In the genomic region with DNA sequence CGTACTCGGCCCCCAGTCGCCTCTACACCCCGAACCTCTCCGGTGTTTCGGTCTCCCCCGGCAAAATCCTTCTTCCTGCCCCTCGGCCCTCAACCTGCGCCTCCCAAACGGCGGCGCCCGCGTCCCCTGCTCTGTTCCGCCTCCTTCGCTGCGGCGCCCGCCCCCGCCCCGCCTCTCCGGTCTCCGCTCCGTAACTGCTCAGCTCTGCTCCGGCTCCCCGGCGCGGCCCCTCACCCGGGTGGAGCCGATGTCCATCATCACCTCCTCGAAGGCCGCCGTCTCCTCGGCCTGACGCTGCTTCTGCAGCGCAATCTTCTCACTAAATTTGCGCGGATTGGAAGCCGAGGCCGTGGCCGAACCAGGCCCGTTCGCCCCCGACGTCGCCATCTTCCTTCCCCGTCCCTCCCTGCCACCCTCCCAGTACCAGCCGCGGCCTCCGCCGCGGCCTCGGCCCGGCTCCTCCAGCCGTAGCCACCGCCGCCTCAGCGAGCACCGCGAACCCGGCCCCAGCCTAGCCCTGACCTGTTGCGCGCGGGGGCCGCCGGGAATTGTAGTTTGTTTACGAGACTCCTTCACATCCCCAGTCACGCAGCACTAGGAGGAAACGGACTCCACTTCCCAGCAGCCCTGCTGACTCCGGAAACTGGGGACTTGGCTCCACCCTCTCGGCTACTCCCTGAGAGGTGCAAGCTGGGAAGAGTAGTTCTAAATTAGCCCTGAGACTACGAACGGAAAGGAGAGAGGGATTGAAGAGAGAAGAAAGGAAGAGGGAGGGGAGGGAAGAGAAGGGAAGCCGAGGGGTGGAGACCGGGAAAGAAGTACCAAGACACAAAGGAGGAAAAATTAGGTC, we compare ENCODE assay signal across 8 cellular contexts. TPM values are rescaled to one million over a fixed set of nuclear protein-coding genes. Genes with fewer than 3 reads are reported as not detected.
DNase-seq lines count a peak whose midpoint lies in the region; ATAC-seq and TF ChIP-seq lines count a peak whose summit lies in the region.

A gene with protein sequence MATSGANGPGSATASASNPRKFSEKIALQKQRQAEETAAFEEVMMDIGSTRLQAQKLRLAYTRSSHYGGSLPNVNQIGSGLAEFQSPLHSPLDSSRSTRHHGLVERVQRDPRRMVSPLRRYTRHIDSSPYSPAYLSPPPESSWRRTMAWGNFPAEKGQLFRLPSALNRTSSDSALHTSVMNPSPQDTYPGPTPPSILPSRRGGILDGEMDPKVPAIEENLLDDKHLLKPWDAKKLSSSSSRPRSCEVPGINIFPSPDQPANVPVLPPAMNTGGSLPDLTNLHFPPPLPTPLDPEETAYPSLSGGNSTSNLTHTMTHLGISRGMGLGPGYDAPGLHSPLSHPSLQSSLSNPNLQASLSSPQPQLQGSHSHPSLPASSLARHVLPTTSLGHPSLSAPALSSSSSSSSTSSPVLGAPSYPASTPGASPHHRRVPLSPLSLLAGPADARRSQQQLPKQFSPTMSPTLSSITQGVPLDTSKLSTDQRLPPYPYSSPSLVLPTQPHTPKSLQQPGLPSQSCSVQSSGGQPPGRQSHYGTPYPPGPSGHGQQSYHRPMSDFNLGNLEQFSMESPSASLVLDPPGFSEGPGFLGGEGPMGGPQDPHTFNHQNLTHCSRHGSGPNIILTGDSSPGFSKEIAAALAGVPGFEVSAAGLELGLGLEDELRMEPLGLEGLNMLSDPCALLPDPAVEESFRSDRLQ (minus strand): TSS at position 502 of the 850 bp plus-strand sequence. CDS start 115 bp downstream, at position 387.

- peak; percentile 94 for ATAC-seq in lung (ENCODE audit: insufficient read depth, low FRiP score)

- DNase-seq in CMK (ENCODE audit: low read depth) (peak; percentile 96), GM20000 (ENCODE audit: low spot score) (peak; percentile 97), HT-29 (ENCODE audit: low spot score) (peak; percentile 98), lung (ENCODE audit: low spot score) (peak; percentile 99)
- peak; percentile 97 for DNase-seq in NK-92 treated with Interleukin-12 subunit alpha and Interleukin-12 subunit beta, amount 100 ng/mL, for 24 hours (lab: John Stamatoyannopoulos, UW)
- DNase-seq in activated CD8-positive, alpha-beta memory T cell treated with anti-CD3 and anti-CD28 coated beads for 24 hours = peak; percentile 97
- peak; percentile 94 for DNase-seq in effector CD8-positive, alpha-beta T cell (lab: John Stamatoyannopoulos, UW)
- peak; percentile 94 to 95 (median 94) for DNase-seq in stimulated activated CD4-positive, alpha-beta T cell treated with anti-CD3 and anti-CD28 coated beads, TNF-alpha, amount 100 ng/mL, for 4 hours (ENCODE audit: low read depth in 3 of 3)

- no peaks in the 10 kb centered on the region for H3K9me3 ChIP-seq in lung (ENCODE audit: control insufficient read depth in 2 of 2, insufficient read depth in 1 of 2, low read length in 1 of 2)

- H3K27ac ChIP-seq in lung (ENCODE audit: low read depth in 1 of 2, low read length in 1 of 2) = peak within 1 kb of the TSS; percentile 88 to 94

- 0% methylated on average over 64 to 74 of the region's 75 CpGs for WGBS in lung, 2 donors

- peaks cover 2 to 24% of the 10 kb centered on the region in 2 donors for H3K36me3 ChIP-seq in lung (ENCODE audit: control insufficient read depth in 2 of 2, insufficient read depth in 2 of 2, low read length in 2 of 2)

- H3K4me1 ChIP-seq in lung (ENCODE audit: control insufficient read depth in 2 of 2, insufficient read depth in 2 of 2, low read length in 2 of 2) = peaks cover 15 to 20% of the 10 kb centered on the region in 2 donors

- no peaks in the 10 kb centered on the region for H3K27me3 ChIP-seq in lung (ENCODE audit: control insufficient read depth, insufficient read depth)

- TF ChIP-seq CTCF in GM20000 (IDR thresholded peaks at IDR 0.05; ENCODE audit: extremely low read depth, missing control alignments) (peak; percentile 1), lung (IDR thresholded peaks at IDR 0.05; ENCODE audit: control extremely low read depth, extremely low read depth) (no peak)

- H3K4me3 ChIP-seq in lung = peak within 1 kb of the TSS; percentile 72

RNA-seq across cellular contexts. Expression of the gene that starts here (rescaled TPM):
- total RNA-seq in HT-29 (2014; rRNA removed; shearing (Covaris generic)) = 15.5 and 16.5 TPM in 2 replicates
- total RNA-seq in lung = 10 to 100 TPM; 17.7 to 48.7 TPM
- polyA plus RNA-seq in lung = 10 to 100 TPM; 41.9 to 43.2 TPM

Comparison
In these comparisons a context has a peak if more than half of its experiments do, and no peak if none do; other contexts are left out.
1. Peak in every context shown above with its lines: DNase-seq, ATAC-seq, H3K4me3 ChIP-seq and H3K27ac ChIP-seq.